8 cellular contexts compared by ENCODE assay signal in genomic region chr13:112943309-112944125, GRCh38. TPM values are rescaled to one million over a fixed set of nuclear protein-coding genes. Genes with fewer than 3 reads are reported as not detected.
DNase-seq lines count a peak whose midpoint lies in the region; ATAC-seq and TF ChIP-seq lines count a peak whose summit lies in the region.

No MANE protein-coding gene starts in this region.

- no peak for TF ChIP-seq CTCF in OCI-LY3 (IDR thresholded peaks at IDR 0.05; ENCODE audit: low read depth, low read length)

- H3K4me1 Mint-ChIP-seq in activated CD4-positive, alpha-beta T cell treated with anti-CD3 and anti-CD28 coated beads for 36 hours, result peaks cover 7% of the 10 kb centered on the region

- intact Hi-C loops in activated CD4-positive, alpha-beta T cell treated with anti-CD3 and anti-CD28 coated beads for 36 hours (cut with DNase I, micrococcal nuclease), result loop anchor here (1.0 to 5.0 kb wide), 6 partner anchors 25 to 619 kb away; partner anchors contain the start of genes MCF2L (in 2 of the 2), CUL4A (in 1 of the 2), LAMP1 (in 1 of the 2) and PCID2 (in 1 of the 2)

- peak; percentile 52 for ATAC-seq in activated CD4-positive, alpha-beta T cell treated with anti-CD3 and anti-CD28 coated beads for 36 hours
- ATAC-seq in HG02973 (IDR thresholded peaks at IDR 0.05; ENCODE audit: unreplicated experiment), result peak; percentile 24
- ATAC-seq in GM18858 (IDR thresholded peaks at IDR 0.05; ENCODE audit: unreplicated experiment), result no peak

- H3K79me2 ChIP-seq in OCI-LY3 (ENCODE audit: low read length), result no peaks in the 10 kb centered on the region

- no peaks in the 10 kb centered on the region for H3K36me3 Mint-ChIP-seq in activated CD4-positive, alpha-beta T cell treated with anti-CD3 and anti-CD28 coated beads for 36 hours (ENCODE audit: low read depth)

- H3K27me3 ChIP-seq in OCI-LY3 (ENCODE audit: low read depth, low read length), result peaks cover 60% of the 10 kb centered on the region
- H3K27me3 ChIP-seq in skeletal muscle tissue (ENCODE audit: control insufficient read depth in 3 of 3, insufficient read depth in 3 of 3, low read length in 3 of 3), result peaks cover 5 to 27% (median 26%) of the 10 kb centered on the region in 3 donors

- POLR2A ChIA-PET in activated CD4-positive, alpha-beta T cell treated with anti-CD3 and anti-CD28 coated beads for 36 hours (lab: Charles Lee), result interaction anchor here (0.6 kb wide), 1 partner anchor 106 kb away, joined by 3 read pairs; no protein-coding TSS in a partner anchor

- H4K20me1 ChIP-seq in OCI-LY3 (ENCODE audit: insufficient read depth, low read length), result no peaks in the 10 kb centered on the region

- H3K4me2 ChIP-seq in OCI-LY3 (ENCODE audit: low read length), result peak overlapping the region; percentile 74

- H3K4me3 ChIP-seq in OCI-LY3 (ENCODE audit: low read length) (peak overlapping the region; percentile 76), iPS-18c (ENCODE audit: insufficient read depth, low read depth, low read length) (peak overlapping the region; percentile 63), skeletal muscle tissue (ENCODE audit: low read length in 3 of 3) (peak overlapping the region; percentile 52 to 56 (median 55))

- H3K4me3 Mint-ChIP-seq in activated CD4-positive, alpha-beta T cell treated with anti-CD3 and anti-CD28 coated beads for 36 hours, result peak overlapping the region; percentile 53

- H3K9ac ChIP-seq in OCI-LY3 (ENCODE audit: low read length) (peak overlapping the region; percentile 33; the same call in 1 of the 2 replicates), skeletal muscle tissue (ENCODE audit: low read depth in 1 of 3, low read length in 3 of 3) (peak overlapping the region in 2 of 3 donors; percentile 32 to 57)

- H3K27ac Mint-ChIP-seq in activated CD4-positive, alpha-beta T cell treated with anti-CD3 and anti-CD28 coated beads for 36 hours, result no peak overlapping the region

- H3K36me3 ChIP-seq in OCI-LY3 (replicated peaks; ENCODE audit: low read depth, low read length) (no peaks in the 10 kb centered on the region), skeletal muscle tissue (ENCODE audit: control insufficient read depth in 3 of 3, insufficient read depth in 3 of 3, low read length in 3 of 3) (no peaks in the 10 kb centered on the region)

- H2AFZ ChIP-seq in OCI-LY3 (ENCODE audit: low read depth, low read length), result peak overlapping the region; percentile 91

- no peaks in the 10 kb centered on the region for H3K9me3 Mint-ChIP-seq in activated CD4-positive, alpha-beta T cell treated with anti-CD3 and anti-CD28 coated beads for 36 hours (ENCODE audit: low read depth)

- H3K27me3 Mint-ChIP-seq in activated CD4-positive, alpha-beta T cell treated with anti-CD3 and anti-CD28 coated beads for 36 hours, result peaks cover 17% of the 10 kb centered on the region

- H3K4me1 ChIP-seq in OCI-LY3 (ENCODE audit: low read length) (peaks cover 4% of the 10 kb centered on the region; the same call in 1 of the 2 replicates), skeletal muscle tissue (ENCODE audit: control insufficient read depth in 3 of 3, insufficient read depth in 3 of 3, low read length in 3 of 3) (peaks cover 4 to 11% (median 9%) of the 10 kb centered on the region in 3 donors)

- DNase-seq in activated CD4-positive, alpha-beta T cell treated with anti-CD3 and anti-CD28 coated beads for 36 hours, result peak; percentile 54
- no peak for DNase-seq in activated CD4-positive, alpha-beta T cell treated with anti-CD3 and anti-CD28 coated beads for 1 hour
- DNase-seq in astrocyte of the hippocampus (ENCODE audit: low read depth, low spot score), result peak; percentile 69

- no peak overlapping the region for H3K27ac ChIP-seq in OCI-LY3 (ENCODE audit: low read length)
- H3K27ac ChIP-seq in skeletal muscle tissue (ENCODE audit: low read depth, low read length), result no peak overlapping the region

- CTCF ChIA-PET in activated CD4-positive, alpha-beta T cell treated with anti-CD3 and anti-CD28 coated beads for 36 hours (lab: Charles Lee), result interaction anchor here (0.6 to 1.7 kb wide), 17 partner anchors 13 to 618 kb away, joined by 3 to 26 read pairs (median 3); partner anchors contain the start of genes MCF2L and PCID2

- H3K9me3 ChIP-seq in OCI-LY3 (ENCODE audit: insufficient read depth, low read length) (no peaks in the 10 kb centered on the region), iPS-18c (ENCODE audit: control insufficient read depth, insufficient read depth, low read length) (peaks cover 2% of the 10 kb centered on the region), skeletal muscle tissue (ENCODE audit: control insufficient read depth in 3 of 3, low read length in 3 of 3) (peaks cover 0 to 2% (median 0%) of the 10 kb centered on the region in 3 donors)

RNA-seq across cellular contexts. Expression of gene MCF2L, which starts 25.5 kb away (rescaled TPM):
- total RNA-seq in activated CD4-positive, alpha-beta T cell treated with anti-CD3 and anti-CD28 coated beads for 36 hours, result 1 to 10 TPM; 8.4 to 8.7 TPM
- total RNA-seq in skeletal muscle tissue, result 18.3 TPM
